1 cellular context compared by ENCODE assay signal in the genomic region with DNA sequence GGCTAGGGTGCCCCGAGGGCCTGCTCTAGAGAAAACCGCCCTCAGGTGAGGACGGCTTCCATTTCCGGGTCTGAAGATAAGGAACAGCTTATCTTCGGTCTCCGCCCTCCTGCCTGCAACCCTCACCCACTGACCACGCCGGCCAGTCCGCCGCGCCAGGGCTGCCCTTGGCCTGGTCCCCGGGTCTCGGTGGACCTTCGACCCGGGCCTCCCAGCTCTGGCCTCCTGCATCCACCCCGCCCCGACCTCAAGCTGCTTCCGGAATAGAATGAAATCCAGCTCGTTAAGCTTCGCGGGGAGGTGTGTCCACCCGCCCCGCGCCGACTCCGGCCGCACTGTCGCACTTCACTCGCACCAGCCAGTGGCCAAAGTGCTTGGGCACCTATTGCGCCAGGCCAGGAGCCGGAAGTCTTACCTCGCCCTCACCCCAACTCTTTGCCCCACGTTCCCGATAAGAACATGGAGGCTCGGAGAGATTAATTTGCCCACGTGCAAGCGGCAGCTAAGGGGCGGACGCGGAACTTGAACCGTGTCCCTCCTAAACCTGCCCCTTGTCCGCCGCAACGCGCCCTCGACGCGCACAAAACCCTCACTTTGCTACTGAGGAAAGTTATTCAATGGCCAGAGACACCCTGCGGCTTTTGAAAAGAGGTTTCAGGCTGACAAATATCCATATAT.
TF ChIP-seq lines count a peak whose summit lies in the region.

No MANE protein-coding gene starts in this region.

TF ChIP-seq in IMR-90, 13 proteins besides CTCF, POLR2A, EP300 and RAD21:
- TF ChIP-seq RCOR1 (IDR thresholded peaks at IDR 0.05; ENCODE audit: insufficient replicate concordance, low read length), result no peak
- TF ChIP-seq SMC3 (IDR thresholded peaks at IDR 0.05; ENCODE audit: low read depth, low read length), result no peak
- no peak for TF ChIP-seq NFE2L2 (IDR thresholded peaks at IDR 0.05; ENCODE audit: low read depth, low read length)
- no peak for TF ChIP-seq RFX5 (IDR thresholded peaks at IDR 0.05; ENCODE audit: low read depth, low read length)
- TF ChIP-seq MXI1 (IDR thresholded peaks at IDR 0.05; ENCODE audit: borderline replicate concordance, low read depth, low read length), result no peak
- TF ChIP-seq USF2 (IDR thresholded peaks at IDR 0.05; ENCODE audit: low read depth, low read length), result no peak
- TF ChIP-seq BHLHE40 (IDR thresholded peaks at IDR 0.05; ENCODE audit: low read depth, low read length), result no peak
- no peak for TF ChIP-seq CEBPB (IDR thresholded peaks at IDR 0.05; ENCODE audit: low read depth, low read length)
- no peak for TF ChIP-seq CHD1 (IDR thresholded peaks at IDR 0.05; ENCODE audit: low read depth, low read length)
- no peak for TF ChIP-seq MAFK (IDR thresholded peaks at IDR 0.05; ENCODE audit: low read depth, low read length)
- TF ChIP-seq MAZ (IDR thresholded peaks at IDR 0.05; ENCODE audit: borderline replicate concordance, low read depth, low read length), result no peak
- no peak for TF ChIP-seq FOS (IDR thresholded peaks at IDR 0.05; ENCODE audit: low read depth, low read length)
- no peak for TF ChIP-seq ELK1 (IDR thresholded peaks at IDR 0.05; ENCODE audit: borderline replicate concordance, low read depth, low read length)
